In the genomic region with DNA sequence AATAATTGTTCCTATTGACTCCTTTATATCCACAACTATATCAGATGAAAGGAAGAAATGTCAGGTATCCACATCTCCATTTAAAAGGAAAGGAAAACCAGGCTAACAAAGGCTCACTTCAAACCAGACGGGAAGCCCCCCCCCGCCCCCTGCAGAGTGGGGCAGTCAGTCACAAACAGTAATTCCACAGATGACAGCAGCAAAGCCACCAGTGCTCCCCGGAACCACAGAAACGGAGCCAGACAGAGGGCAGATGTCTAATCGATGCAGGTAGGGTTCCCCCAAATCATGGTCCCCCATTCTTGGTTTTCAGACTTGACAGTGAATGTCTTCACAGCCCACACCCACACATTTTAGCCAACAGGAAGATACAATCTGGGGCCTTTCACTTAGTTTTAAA, we compare ENCODE assay signal across 8 cellular contexts.
DNase-seq lines count a peak whose midpoint lies in the region; ATAC-seq and TF ChIP-seq lines count a peak whose summit lies in the region.

No MANE protein-coding gene starts in this region.

- CTCF ChIA-PET in T-cell (lab: Charles Lee) (interaction anchor here (0.6 to 1.5 kb wide), 5 partner anchors 12 to 185 kb away, joined by 3 to 6 read pairs (median 4); no protein-coding TSS in a partner anchor), mammary epithelial cell (lab: Charles Lee; ENCODE audit: low non-redundant PET) (interaction anchor here (0.6 kb wide), 1 partner anchor 177 kb away, joined by 5 read pairs; no protein-coding TSS in a partner anchor)

- TSS peak; percentile 9 for BruUV-seq in mammary epithelial cell (replicated peaks; lab: Mats Ljungman, UMichigan)

- no peak overlapping the region for H3K4me3 ChIP-seq in mammary epithelial cell (replicated peaks in 1 of 3; ENCODE audit: insufficient read depth in 1 of 3, low read depth in 2 of 3, low read length in 3 of 3)

- H3K27ac Mint-ChIP-seq in T-cell = peak overlapping the region; percentile 91 to 92

- no peaks in the 10 kb centered on the region for H3K9me3 ChIP-seq in mammary epithelial cell (replicated peaks; ENCODE audit: insufficient read depth, low read length)

- H3K36me3 ChIP-seq in mammary epithelial cell (ENCODE audit: insufficient read depth, low read length) = peaks cover 12% of the 10 kb centered on the region

- 63% methylated on average over 5 of the region's 5 CpGs for WGBS in mammary epithelial cell (ENCODE audit: low coverage, missing lambda C conversion rate)

- peaks cover 40% of the 10 kb centered on the region for H3K36me3 Mint-ChIP-seq in T-cell

- H3K27me3 ChIP-seq in mammary epithelial cell (ENCODE audit: insufficient read depth, low read length) = no peaks in the 10 kb centered on the region

- in situ Hi-C loops in mammary epithelial cell (cut with MboI; ENCODE audit: low sequenced_read_pairs in 2 of 2) = loop anchor here in 1 of 2 donors (10.0 to 25.0 kb wide), 2 partner anchors 179 to 1189 kb away; no protein-coding TSS in a partner anchor

- no peaks in the 10 kb centered on the region for H3K27me3 Mint-ChIP-seq in T-cell

- H3K79me2 ChIP-seq in mammary epithelial cell (ENCODE audit: insufficient read depth, low read length) = peaks cover 91% of the 10 kb centered on the region

- H3K4me1 ChIP-seq in mammary epithelial cell (ENCODE audit: insufficient read depth, low read length) = peaks cover 31% of the 10 kb centered on the region

- no peak for TF ChIP-seq CTCF in mammary epithelial cell (conservative IDR thresholded peaks at IDR 0.05 in 1 of 2, IDR thresholded peaks at IDR 0.05 in 1 of 2; ENCODE audit: extremely low read depth in 1 of 2, insufficient read depth in 1 of 2, low read depth in 1 of 2, low read length in 2 of 2)

- ATAC-seq in GM18517 (IDR thresholded peaks at IDR 0.05; ENCODE audit: unreplicated experiment) (peak; percentile 34), HG02642 (IDR thresholded peaks at IDR 0.05; ENCODE audit: poor library complexity, unreplicated experiment) (peak; percentile 38), T-cell (replicated peaks in 1 of 4) (peak; percentile 21 to 52 (median 37))

- H3K4me3 Mint-ChIP-seq in T-cell = peak overlapping the region; percentile 61 to 76 (median 71)

- POLR2A ChIA-PET in T-cell (lab: Charles Lee) = no interaction called here

- no peak overlapping the region for H2AFZ ChIP-seq in mammary epithelial cell (ENCODE audit: low read depth, low read length)

- peak overlapping the region; percentile 63 for H3K27ac ChIP-seq in mammary epithelial cell (ENCODE audit: insufficient read depth, low read depth, low read length)

- H3K4me1 Mint-ChIP-seq in T-cell = peaks cover 67 to 72% (median 67%) of the 10 kb centered on the region in 3 donors

- H3K9me3 Mint-ChIP-seq in T-cell = no peaks in the 10 kb centered on the region

- peak overlapping the region; percentile 65 for H3K4me2 ChIP-seq in mammary epithelial cell (ENCODE audit: insufficient read depth, low read depth, low read length)

- H3K9ac ChIP-seq in mammary epithelial cell (ENCODE audit: insufficient read depth, low read length) = no peak overlapping the region

- peak in 23 of 34 experiments; percentile 9 to 70 (median 36) for DNase-seq in T-cell
- no peak for DNase-seq in mammary epithelial cell
- DNase-seq in stimulated activated CD4-positive, alpha-beta T cell treated with anti-CD3 and anti-CD28 coated beads, Interleukin-12 subunit alpha, Interleukin-12 subunit beta, amount 100 ng/mL, for 4 hours = peak; percentile 31
- no peak for DNase-seq in NCI-H1092 treated with DMSO at 0.1 percent for 48 hours (lab: John Stamatoyannopoulos, UW)
- no peak for DNase-seq in cerebellar cortex (ENCODE audit: low spot score)
- DNase-seq in NCI-H2171 (lab: John Stamatoyannopoulos, UW) = no peak

- intact Hi-C loops in mammary epithelial cell (cut with micrococcal nuclease) = no loop called here

- no peaks in the 10 kb centered on the region for H4K20me1 ChIP-seq in mammary epithelial cell (ENCODE audit: insufficient read depth, low read length)

- dilution Hi-C loops in mammary epithelial cell (cut with HindIII; ENCODE audit: low sequenced_read_pairs) = no loop called here

Comparison
In these comparisons a context has a peak if more than half of its experiments do, and no peak if none do; other contexts are left out.
1. DNase-seq: peak in T-cell (23 of 34) and stimulated activated CD4-positive, alpha-beta T cell treated with anti-CD3 and anti-CD28 coated beads, Interleukin-12 subunit alpha, Interleukin-12 subunit beta, amount 100 ng/mL, for 4 hours (single experiment); none in mammary epithelial cell (single experiment), NCI-H1092 treated with DMSO at 0.1 percent for 48 hours (single experiment), cerebellar cortex (single experiment) and NCI-H2171 (single experiment).
2. Peak in every context shown above with its lines, with median percentiles within 50 percentile points of each other: ATAC-seq.